In genomic region chr3:189464800-189465199, GRCh38 we compare ENCODE assay signal across 32 cellular contexts.
"Had no signal": no experiment of that assay in that cellular context is flagged by ENCODE, and none has a peak within 500 bp of the region (broad histone marks: within the 10 kb centered on the region; RNA-seq: fewer than 3 reads in every experiment).

No MANE protein-coding gene starts in this region.

- FAIRE-seq: astrocyte, TTC549 had no signal

- H3K4me3 ChIP-seq: adrenal gland, body of pancreas, breast epithelium had no signal

- H3K4me1 ChIP-seq: adrenal gland, body of pancreas, breast epithelium had no signal

- H3K27ac ChIP-seq: adrenal gland, body of pancreas, brain microvascular endothelial cell, breast epithelium, VCaP had no signal

- DNase-seq: activated B cell treated with CpG ODN at 0.5 μM for 24 hours; activated CD4-positive, alpha-beta memory T cell treated with anti-CD3 and anti-CD28 coated beads for 36 hours; activated CD4-positive, alpha-beta T cell treated with anti-CD3 and anti-CD28 coated beads for 4 hours; activated CD4-positive, alpha-beta T cell treated with anti-CD3 and anti-CD28 coated beads, Interleukin-2, amount 10 ng/mL, durations not matched to agents 24 days and 14 days; activated CD4-positive, alpha-beta T cell treated with anti-CD3 and anti-CD28 coated beads, Interleukin-2, amount 50 U/mL, for 1 hour; activated CD4-positive, alpha-beta T cell treated with anti-CD3 and anti-CD28 coated beads, Interleukin-2, amount 50 U/mL, for 4 hours; activated CD4-positive, CD25-positive, alpha-beta regulatory T cell treated with anti-CD3 and anti-CD28 coated beads, Interleukin-2, amount 50 U/mL, for 72 hours; activated CD8-positive, alpha-beta memory T cell treated with anti-CD3 and anti-CD28 coated beads, Interleukin-2, amount 50 U/mL, for 4 hours; activated CD8-positive, alpha-beta T cell treated with anti-CD3 and anti-CD28 coated beads for 36 hours; activated effector memory CD4-positive, alpha-beta T cell treated with anti-CD3 and anti-CD28 coated beads, Interleukin-2, amount 50 U/mL, for 16 hours; activated gamma-delta T cell treated with Interleukin-2 at 50 U/mL for 16 hours; activated naive CD4-positive, alpha-beta T cell; activated naive CD4-positive, alpha-beta T cell treated with anti-CD3 and anti-CD28 coated beads for 36 hours; activated naive CD4-positive, alpha-beta T cell treated with anti-CD3 and anti-CD28 coated beads, Interleukin-2, amount 50 U/mL, for 16 hours; activated naive CD8-positive, alpha-beta T cell treated with anti-CD3 and anti-CD28 coated beads for 36 hours; activated T-cell treated with anti-CD3 and anti-CD28 coated beads for 4 hours; activated T-cell treated with anti-CD3 and anti-CD28 coated beads, Interleukin-2, amount 50 U/mL, for 1 hour; activated T-cell treated with anti-CD3 and anti-CD28 coated beads, Interleukin-2, amount 50 U/mL, for 4 hours; activated T-cell treated with anti-CD3 and anti-CD28 coated beads, Interleukin-2, amount 50 U/mL, for 72 hours; adrenal gland; amniotic stem cell; aorta; body of pancreas; brain microvascular endothelial cell; central memory CD4-positive, alpha-beta T cell; T-helper 17 cell had no signal

- ATAC-seq: activated CD8-positive, alpha-beta T cell treated with anti-CD3 and anti-CD28 coated beads for 36 hours; activated naive CD4-positive, alpha-beta T cell treated with anti-CD3 and anti-CD28 coated beads, Interleukin-2, amount 50 U/mL, for 72 hours; activated T-cell treated with anti-CD3 and anti-CD28 coated beads, Interleukin-2, amount 50 U/mL, for 4 hours; activated T-cell treated with anti-CD3 and anti-CD28 coated beads, Interleukin-2, amount 50 U/mL, for 72 hours; activated T-helper 17 cell treated with anti-CD3 and anti-CD28 coated beads, Interleukin-2, amount 50 U/mL, for 72 hours; body of pancreas; T-helper 17 cell had no signal

- H3K36me3 ChIP-seq: adrenal gland, brain microvascular endothelial cell, breast epithelium had no signal

- H3K9me3 ChIP-seq: adrenal gland, body of pancreas had no signal
